8 cellular contexts compared by ENCODE assay signal in the genomic region with DNA sequence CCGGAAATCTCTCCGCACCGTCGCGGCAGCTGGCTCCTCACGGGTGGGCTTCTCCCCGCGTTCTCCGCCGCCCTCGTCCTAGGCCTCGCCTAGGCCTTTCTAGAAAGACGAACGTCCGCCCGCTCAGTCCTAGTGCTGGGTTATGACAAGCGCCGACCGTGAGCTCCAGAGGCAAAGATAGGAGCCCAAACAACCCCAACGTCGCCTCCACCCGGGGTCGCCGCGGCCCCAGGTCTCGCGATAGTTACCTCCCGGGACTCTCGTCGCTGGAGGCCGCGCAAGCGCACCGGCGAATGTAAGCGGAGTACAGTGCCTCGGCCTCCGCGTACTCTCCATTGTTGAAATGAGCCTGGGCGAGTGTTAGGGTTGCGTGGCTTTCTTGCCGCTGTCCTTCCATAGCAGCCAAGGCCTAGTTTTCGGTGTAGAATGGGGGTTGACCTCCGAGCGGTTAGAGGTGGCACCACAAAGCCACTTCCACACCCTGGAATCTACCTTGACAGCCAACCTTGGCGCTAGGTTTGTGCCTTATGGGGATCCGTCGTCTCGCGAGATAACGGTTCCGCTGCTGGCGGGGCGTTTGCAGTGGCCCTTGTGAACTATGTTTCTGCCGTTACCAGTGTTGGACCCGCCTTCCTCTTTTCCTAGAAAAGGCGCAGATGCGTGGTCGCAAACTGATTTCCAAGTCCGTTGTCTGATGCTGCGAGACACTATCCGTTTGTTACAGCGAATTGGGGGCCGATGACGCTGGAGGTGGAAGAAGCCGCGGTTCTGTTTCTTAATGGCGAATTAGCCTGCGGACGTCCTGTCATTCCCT. TPM values are rescaled to one million over a fixed set of nuclear protein-coding genes. Genes with fewer than 3 reads are reported as not detected.
DNase-seq lines count a peak whose midpoint lies in the region; ATAC-seq, FAIRE-seq and TF ChIP-seq lines count a peak whose summit lies in the region.

A gene (minus strand): TSS at position 526 of the 814 bp plus-strand sequence. CDS start 129 bp downstream, at position 397.

- H3K4me2 ChIP-seq in parathyroid adenoma (ENCODE audit: low read length): peak within 1 kb of the TSS; percentile 71

- H3K4me3 ChIP-seq in cardiac muscle cell: peak within 1 kb of the TSS; percentile 85
- peak within 1 kb of the TSS; percentile 94 for H3K4me3 ChIP-seq in parathyroid adenoma (ENCODE audit: low read depth, low read length)
- peak within 1 kb of the TSS; percentile 66 to 99 for H3K4me3 ChIP-seq in tibial artery

- H3K36me3 ChIP-seq in cardiac muscle cell (no peaks in the 10 kb centered on the region), parathyroid adenoma (ENCODE audit: control insufficient read depth, insufficient read depth, low read length) (no peaks in the 10 kb centered on the region), tibial artery (no peaks in the 10 kb centered on the region)

- peak within 1 kb of the TSS; percentile 78 for H3K9ac ChIP-seq in parathyroid adenoma

- H3K4me1 ChIP-seq in cardiac muscle cell (ENCODE audit: low read depth): peaks cover 36% of the 10 kb centered on the region
- peaks cover 9% of the 10 kb centered on the region for H3K4me1 ChIP-seq in parathyroid adenoma
- H3K4me1 ChIP-seq in tibial artery: peaks cover 0 to 47% (median 33%) of the 10 kb centered on the region in 4 donors

- TF ChIP-seq CTCF in cardiac muscle cell (IDR thresholded peaks at IDR 0.05; ENCODE audit: low read depth, low read length) (no peak), parathyroid adenoma (IDR thresholded peaks at IDR 0.05) (peak; percentile 45), tibial artery (IDR thresholded peaks at IDR 0.05) (no peak)

- H3K9me3 ChIP-seq in cardiac muscle cell (ENCODE audit: low read depth) (no peaks in the 10 kb centered on the region), parathyroid adenoma (ENCODE audit: control insufficient read depth, low read length) (no peaks in the 10 kb centered on the region), tibial artery (no peaks in the 10 kb centered on the region)

- peaks cover 21% of the 10 kb centered on the region for H3K79me2 ChIP-seq in parathyroid adenoma

- intact Hi-C loops in tibial artery (cut with DNase I; ENCODE audit: low total_unique reads): no loop called here

- H3K27me3 ChIP-seq in cardiac muscle cell (no peaks in the 10 kb centered on the region), parathyroid adenoma (ENCODE audit: control insufficient read depth, insufficient read depth, low read length) (no peaks in the 10 kb centered on the region), tibial artery (no peaks in the 10 kb centered on the region)

- peak within 1 kb of the TSS; percentile 96 for H2AFZ ChIP-seq in parathyroid adenoma

- DNase-seq in GM12891 (ENCODE audit: insufficient read length, low spot score) (peak; percentile 64), NCI-H1417 treated with DMSO at 0.1 percent for 48 hours (lab: John Stamatoyannopoulos, UW) (peak; percentile 94), SW 1271 (lab: John Stamatoyannopoulos, UW) (peak; percentile 94 to 95), cardiac muscle cell (ENCODE audit: low read depth in 1 of 2, low spot score in 1 of 2) (peak; percentile 94 to 96), tibial artery (peak; percentile 93 to 95)
- peak; percentile 83 for DNase-seq in activated naive CD8-positive, alpha-beta T cell treated with anti-CD3 and anti-CD28 coated beads, Interleukin-2, amount 50 U/mL, for 16 hours (ENCODE audit: low read depth, low spot score)

- H3K27ac ChIP-seq in cardiac muscle cell (peak within 1 kb of the TSS; percentile 99), parathyroid adenoma (peak within 1 kb of the TSS; percentile 91), tibial artery (peak within 1 kb of the TSS; percentile 85 to 96)

- ATAC-seq in HG02798 (IDR thresholded peaks at IDR 0.05; ENCODE audit: poor library complexity, unreplicated experiment): peak; percentile 90

- peak; percentile 97 for FAIRE-seq in GM12891 (lab: Jason Lieb, UNC)

- TF ChIP-seq POLR2A in GM12891 (IDR thresholded peaks at IDR 0.05; ENCODE audit: low read depth, low read length): peak; percentile 91

TF ChIP-seq in GM12891, 5 proteins besides CTCF, POLR2A, EP300 and RAD21:
- TF ChIP-seq POU2F2 (IDR thresholded peaks at IDR 0.05; ENCODE audit: low read depth, low read length) (peak; percentile 3; the same call in 1 of the 2 replicates), SPI1 (IDR thresholded peaks at IDR 0.05; ENCODE audit: low read depth, low read length) (peak; percentile 70), TAF1 (IDR thresholded peaks at IDR 0.05; ENCODE audit: low read depth, low read length) (peak; percentile 70), POLR2AphosphoS5 (IDR thresholded peaks at IDR 0.05; ENCODE audit: low read depth, low read length) (peak; percentile 94), PAX5 (IDR thresholded peaks at IDR 0.05; ENCODE audit: insufficient read depth, low read length, severe bottlenecking) (no peak)
TF ChIP-seq in GM12891: peak in this region for 4.

RNA-seq across cellular contexts. Expression of the gene that starts here (rescaled TPM):
- polyA plus RNA-seq in GM12891 (2012; ENCODE audit: low read depth, missing spikeins): 13.6 TPM
- total RNA-seq in cardiac muscle cell: 19.3 and 23.0 TPM in 2 replicates
- 36.3 and 57.0 TPM in 2 replicates for polyA plus RNA-seq in cardiac muscle cell

Comparison
In these comparisons a context has a peak if more than half of its experiments do, and no peak if none do; other contexts are left out.
1. Peak in every context shown above with its lines: DNase-seq, ATAC-seq, H3K4me3 ChIP-seq and H3K27ac ChIP-seq.